ENCODE assay signal across 1 cellular context in genomic region chr2:136023416-136023815, GRCh38.
A peak's percentile ranks its signal among the peaks of the same experiment; 100 is the strongest.
TF ChIP-seq lines count a peak whose summit lies in the region.

No MANE protein-coding gene starts in this region.

TF ChIP-seq in HepG2, 621 proteins besides CTCF, POLR2A, EP300 and RAD21 (continued from another document and continues in another):
- TF ChIP-seq, protein P1, sequence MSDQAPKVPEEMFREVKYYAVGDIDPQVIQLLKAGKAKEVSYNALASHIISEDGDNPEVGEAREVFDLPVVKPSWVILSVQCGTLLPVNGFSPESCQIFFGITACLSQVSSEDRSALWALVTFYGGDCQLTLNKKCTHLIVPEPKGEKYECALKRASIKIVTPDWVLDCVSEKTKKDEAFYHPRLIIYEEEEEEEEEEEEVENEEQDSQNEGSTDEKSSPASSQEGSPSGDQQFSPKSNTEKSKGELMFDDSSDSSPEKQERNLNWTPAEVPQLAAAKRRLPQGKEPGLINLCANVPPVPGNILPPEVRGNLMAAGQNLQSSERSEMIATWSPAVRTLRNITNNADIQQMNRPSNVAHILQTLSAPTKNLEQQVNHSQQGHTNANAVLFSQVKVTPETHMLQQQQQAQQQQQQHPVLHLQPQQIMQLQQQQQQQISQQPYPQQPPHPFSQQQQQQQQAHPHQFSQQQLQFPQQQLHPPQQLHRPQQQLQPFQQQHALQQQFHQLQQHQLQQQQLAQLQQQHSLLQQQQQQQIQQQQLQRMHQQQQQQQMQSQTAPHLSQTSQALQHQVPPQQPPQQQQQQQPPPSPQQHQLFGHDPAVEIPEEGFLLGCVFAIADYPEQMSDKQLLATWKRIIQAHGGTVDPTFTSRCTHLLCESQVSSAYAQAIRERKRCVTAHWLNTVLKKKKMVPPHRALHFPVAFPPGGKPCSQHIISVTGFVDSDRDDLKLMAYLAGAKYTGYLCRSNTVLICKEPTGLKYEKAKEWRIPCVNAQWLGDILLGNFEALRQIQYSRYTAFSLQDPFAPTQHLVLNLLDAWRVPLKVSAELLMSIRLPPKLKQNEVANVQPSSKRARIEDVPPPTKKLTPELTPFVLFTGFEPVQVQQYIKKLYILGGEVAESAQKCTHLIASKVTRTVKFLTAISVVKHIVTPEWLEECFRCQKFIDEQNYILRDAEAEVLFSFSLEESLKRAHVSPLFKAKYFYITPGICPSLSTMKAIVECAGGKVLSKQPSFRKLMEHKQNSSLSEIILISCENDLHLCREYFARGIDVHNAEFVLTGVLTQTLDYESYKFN (CRISPR knock-in tag; conservative IDR thresholded peaks at IDR 0.05), result peak; percentile 53
- TF ChIP-seq HMG20A (CRISPR knock-in tag; IDR thresholded peaks at IDR 0.05; ENCODE audit: borderline replicate concordance) (peak; percentile 62; the same call in 1 of the 2 replicates), HDAC6 (IDR thresholded peaks at IDR 0.05; ENCODE audit: low read depth, low read length) (no peak), ZFP91 (CRISPR knock-in tag; IDR thresholded peaks at IDR 0.05; ENCODE audit: borderline replicate concordance) (no peak), ZNF644 (CRISPR knock-in tag; IDR thresholded peaks at IDR 0.05; ENCODE audit: low read depth) (0 out of 2 replicates have a peak, but pooled peaks have one; percentile 43), RFX3 (CRISPR knock-in tag; IDR thresholded peaks at IDR 0.05) (no peak), GATAD2A (CRISPR knock-in tag; IDR thresholded peaks at IDR 0.05) (no peak; the same call in 1 of the 2 replicates), ZNF224 (CRISPR knock-in tag; IDR thresholded peaks at IDR 0.05) (no peak), SALL1 (CRISPR knock-in tag; IDR thresholded peaks at IDR 0.05) (peak; percentile 79), HOXA3 (CRISPR knock-in tag; IDR thresholded peaks at IDR 0.05) (no peak), RXRB (CRISPR knock-in tag; IDR thresholded peaks at IDR 0.05; ENCODE audit: borderline replicate concordance) (peak; percentile 45; the same call in 1 of the 2 replicates), ARNT2 (CRISPR knock-in tag; IDR thresholded peaks at IDR 0.05; ENCODE audit: low read depth) (no peak), EEA1 (CRISPR knock-in tag; IDR thresholded peaks at IDR 0.05; ENCODE audit: borderline replicate concordance) (no peak), ZFP62 (CRISPR knock-in tag; IDR thresholded peaks at IDR 0.05) (no peak), NR2F2 (IDR thresholded peaks at IDR 0.05; ENCODE audit: borderline replicate concordance, low read depth) (0 out of 2 replicates have a peak, but pooled peaks have one; percentile 19), RFXANK (CRISPR knock-in tag; IDR thresholded peaks at IDR 0.05) (no peak), NFYC (CRISPR knock-in tag; IDR thresholded peaks at IDR 0.05) (peak; percentile 36; the same call in 1 of the 2 replicates), HHEX (CRISPR knock-in tag; IDR thresholded peaks at IDR 0.05) (peak; percentile 75), ZZZ3 (CRISPR knock-in tag; IDR thresholded peaks at IDR 0.05; ENCODE audit: borderline replicate concordance) (no peak), SAFB2 (CRISPR knock-in tag; IDR thresholded peaks at IDR 0.05; ENCODE audit: borderline replicate concordance, low read depth) (no peak), NFRKB (IDR thresholded peaks at IDR 0.05) (no peak), PLSCR1 (CRISPR knock-in tag; IDR thresholded peaks at IDR 0.05; ENCODE audit: borderline replicate concordance) (no peak), EHMT2 (IDR thresholded peaks at IDR 0.05; ENCODE audit: borderline replicate concordance, low read depth, low read length) (peak; percentile 61; the same call in 1 of the 2 replicates), ISX (CRISPR knock-in tag; conservative IDR thresholded peaks at IDR 0.05) (no peak), ZSCAN20 (CRISPR knock-in tag; IDR thresholded peaks at IDR 0.05; ENCODE audit: borderline replicate concordance) (no peak), RXRA (CRISPR knock-in tag; IDR thresholded peaks at IDR 0.05) (no peak; the same call in 1 of the 2 replicates), ISL2 (CRISPR knock-in tag; IDR thresholded peaks at IDR 0.05) (peak; percentile 45; the same call in 1 of the 2 replicates), NFYB (CRISPR knock-in tag; IDR thresholded peaks at IDR 0.05) (peak; percentile 34; the same call in 1 of the 2 replicates), GFI1 (CRISPR knock-in tag; IDR thresholded peaks at IDR 0.05; ENCODE audit: borderline replicate concordance) (no peak), ATF7-NPFF (CRISPR knock-in tag; IDR thresholded peaks at IDR 0.05; ENCODE audit: low read depth) (no peak), KLF13 (CRISPR knock-in tag; IDR thresholded peaks at IDR 0.05) (no peak), ZBTB1 (CRISPR knock-in tag; IDR thresholded peaks at IDR 0.05; ENCODE audit: borderline replicate concordance) (no peak), ZNF136 (CRISPR knock-in tag; IDR thresholded peaks at IDR 0.05; ENCODE audit: low read depth) (no peak), CERS6 (CRISPR knock-in tag; IDR thresholded peaks at IDR 0.05) (no peak), PAWR (CRISPR knock-in tag; IDR thresholded peaks at IDR 0.05; ENCODE audit: borderline replicate concordance) (no peak), KAT8 (CRISPR knock-in tag; IDR thresholded peaks at IDR 0.05) (0 out of 2 replicates have a peak, but pooled peaks have one; percentile 21), BORCS8-MEF2B (CRISPR knock-in tag; IDR thresholded peaks at IDR 0.05) (no peak), ARID4A (CRISPR knock-in tag; IDR thresholded peaks at IDR 0.05; ENCODE audit: borderline replicate concordance) (no peak), CREM (IDR thresholded peaks at IDR 0.05) (peak; percentile 51; the same call in 1 of the 2 replicates), CREM (CRISPR knock-in tag; IDR thresholded peaks at IDR 0.05) (no peak), MNT (IDR thresholded peaks at IDR 0.05) (no peak), FOXK2 (IDR thresholded peaks at IDR 0.05) (no peak), MAFG (CRISPR knock-in tag; IDR thresholded peaks at IDR 0.05) (no peak), TAF15 (IDR thresholded peaks at IDR 0.05; ENCODE audit: low read depth, low read length, poor library complexity, severe bottlenecking) (no peak), ESRRA (CRISPR knock-in tag; IDR thresholded peaks at IDR 0.05; ENCODE audit: low read depth) (no peak), ZNF335 (CRISPR knock-in tag; IDR thresholded peaks at IDR 0.05) (0 out of 2 replicates have a peak, but pooled peaks have one; percentile 27), ZNF572 (CRISPR knock-in tag; IDR thresholded peaks at IDR 0.05) (no peak)
- TF ChIP-seq, protein P2, sequence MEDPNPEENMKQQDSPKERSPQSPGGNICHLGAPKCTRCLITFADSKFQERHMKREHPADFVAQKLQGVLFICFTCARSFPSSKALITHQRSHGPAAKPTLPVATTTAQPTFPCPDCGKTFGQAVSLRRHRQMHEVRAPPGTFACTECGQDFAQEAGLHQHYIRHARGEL (CRISPR knock-in tag; IDR thresholded peaks at IDR 0.05), result no peak
- TF ChIP-seq, protein P3, sequence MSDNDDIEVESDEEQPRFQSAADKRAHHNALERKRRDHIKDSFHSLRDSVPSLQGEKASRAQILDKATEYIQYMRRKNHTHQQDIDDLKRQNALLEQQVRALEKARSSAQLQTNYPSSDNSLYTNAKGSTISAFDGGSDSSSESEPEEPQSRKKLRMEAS (IDR thresholded peaks at IDR 0.05), result 0 out of 2 replicates have a peak, but pooled peaks have one; percentile 22
- TF ChIP-seq, protein P4, sequence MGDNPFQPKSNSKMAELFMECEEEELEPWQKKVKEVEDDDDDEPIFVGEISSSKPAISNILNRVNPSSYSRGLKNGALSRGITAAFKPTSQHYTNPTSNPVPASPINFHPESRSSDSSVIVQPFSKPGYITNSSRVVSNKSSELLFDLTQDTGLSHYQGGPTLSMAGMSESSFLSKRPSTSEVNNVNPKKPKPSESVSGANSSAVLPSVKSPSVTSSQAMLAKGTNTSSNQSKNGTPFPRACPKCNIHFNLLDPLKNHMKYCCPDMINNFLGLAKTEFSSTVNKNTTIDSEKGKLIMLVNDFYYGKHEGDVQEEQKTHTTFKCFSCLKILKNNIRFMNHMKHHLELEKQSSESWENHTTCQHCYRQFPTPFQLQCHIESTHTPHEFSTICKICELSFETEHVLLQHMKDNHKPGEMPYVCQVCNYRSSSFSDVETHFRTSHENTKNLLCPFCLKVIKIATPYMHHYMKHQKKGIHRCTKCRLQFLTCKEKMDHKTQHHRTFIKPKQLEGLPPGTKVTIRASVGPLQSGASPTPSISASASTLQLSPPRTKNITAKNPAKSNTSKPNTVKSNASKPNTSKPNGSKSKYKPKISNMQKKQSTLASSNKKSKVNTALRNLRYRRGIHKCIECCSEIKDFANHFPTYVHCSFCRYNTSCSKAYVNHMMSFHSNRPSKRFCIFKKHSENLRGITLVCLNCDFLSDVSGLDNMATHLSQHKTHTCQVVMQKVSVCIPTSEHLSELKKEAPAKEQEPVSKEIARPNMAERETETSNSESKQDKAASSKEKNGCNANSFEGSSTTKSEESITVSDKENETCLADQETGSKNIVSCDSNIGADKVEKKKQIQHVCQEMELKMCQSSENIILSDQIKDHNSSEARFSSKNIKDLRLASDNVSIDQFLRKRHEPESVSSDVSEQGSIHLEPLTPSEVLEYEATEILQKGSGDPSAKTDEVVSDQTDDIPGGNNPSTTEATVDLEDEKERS (CRISPR knock-in tag; IDR thresholded peaks at IDR 0.05), result no peak
- TF ChIP-seq, protein P5, sequence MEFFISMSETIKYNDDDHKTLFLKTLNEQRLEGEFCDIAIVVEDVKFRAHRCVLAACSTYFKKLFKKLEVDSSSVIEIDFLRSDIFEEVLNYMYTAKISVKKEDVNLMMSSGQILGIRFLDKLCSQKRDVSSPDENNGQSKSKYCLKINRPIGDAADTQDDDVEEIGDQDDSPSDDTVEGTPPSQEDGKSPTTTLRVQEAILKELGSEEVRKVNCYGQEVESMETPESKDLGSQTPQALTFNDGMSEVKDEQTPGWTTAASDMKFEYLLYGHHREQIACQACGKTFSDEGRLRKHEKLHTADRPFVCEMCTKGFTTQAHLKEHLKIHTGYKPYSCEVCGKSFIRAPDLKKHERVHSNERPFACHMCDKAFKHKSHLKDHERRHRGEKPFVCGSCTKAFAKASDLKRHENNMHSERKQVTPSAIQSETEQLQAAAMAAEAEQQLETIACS (CRISPR knock-in tag; IDR thresholded peaks at IDR 0.05), result no peak
